ENCODE assay signal across 1 cellular context in the genomic region with DNA sequence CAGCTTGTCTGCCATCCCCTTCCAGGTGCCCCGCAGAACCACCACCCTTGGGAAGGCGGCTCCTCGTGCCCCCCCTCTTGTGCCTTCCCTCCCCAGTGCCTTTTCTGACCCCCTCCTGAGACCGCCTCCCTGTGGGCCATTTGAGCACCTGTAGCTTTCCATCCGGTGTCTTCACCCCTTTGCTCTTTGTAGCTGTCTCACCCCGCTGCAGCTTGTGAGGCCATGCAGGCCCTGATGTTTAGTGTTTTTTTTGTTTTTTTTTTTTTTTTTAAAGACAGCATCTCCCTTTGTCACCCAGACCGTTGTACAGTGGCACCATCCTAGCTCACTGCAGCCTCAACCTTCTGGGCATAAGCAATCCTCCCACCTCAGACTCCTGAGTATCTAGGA.
TF ChIP-seq lines count a peak whose summit lies in the region.

No MANE protein-coding gene starts in this region.

TF ChIP-seq in GM23338, 12 proteins besides CTCF, POLR2A, EP300 and RAD21 (continued from another document):
- TF ChIP-seq, protein P1, sequence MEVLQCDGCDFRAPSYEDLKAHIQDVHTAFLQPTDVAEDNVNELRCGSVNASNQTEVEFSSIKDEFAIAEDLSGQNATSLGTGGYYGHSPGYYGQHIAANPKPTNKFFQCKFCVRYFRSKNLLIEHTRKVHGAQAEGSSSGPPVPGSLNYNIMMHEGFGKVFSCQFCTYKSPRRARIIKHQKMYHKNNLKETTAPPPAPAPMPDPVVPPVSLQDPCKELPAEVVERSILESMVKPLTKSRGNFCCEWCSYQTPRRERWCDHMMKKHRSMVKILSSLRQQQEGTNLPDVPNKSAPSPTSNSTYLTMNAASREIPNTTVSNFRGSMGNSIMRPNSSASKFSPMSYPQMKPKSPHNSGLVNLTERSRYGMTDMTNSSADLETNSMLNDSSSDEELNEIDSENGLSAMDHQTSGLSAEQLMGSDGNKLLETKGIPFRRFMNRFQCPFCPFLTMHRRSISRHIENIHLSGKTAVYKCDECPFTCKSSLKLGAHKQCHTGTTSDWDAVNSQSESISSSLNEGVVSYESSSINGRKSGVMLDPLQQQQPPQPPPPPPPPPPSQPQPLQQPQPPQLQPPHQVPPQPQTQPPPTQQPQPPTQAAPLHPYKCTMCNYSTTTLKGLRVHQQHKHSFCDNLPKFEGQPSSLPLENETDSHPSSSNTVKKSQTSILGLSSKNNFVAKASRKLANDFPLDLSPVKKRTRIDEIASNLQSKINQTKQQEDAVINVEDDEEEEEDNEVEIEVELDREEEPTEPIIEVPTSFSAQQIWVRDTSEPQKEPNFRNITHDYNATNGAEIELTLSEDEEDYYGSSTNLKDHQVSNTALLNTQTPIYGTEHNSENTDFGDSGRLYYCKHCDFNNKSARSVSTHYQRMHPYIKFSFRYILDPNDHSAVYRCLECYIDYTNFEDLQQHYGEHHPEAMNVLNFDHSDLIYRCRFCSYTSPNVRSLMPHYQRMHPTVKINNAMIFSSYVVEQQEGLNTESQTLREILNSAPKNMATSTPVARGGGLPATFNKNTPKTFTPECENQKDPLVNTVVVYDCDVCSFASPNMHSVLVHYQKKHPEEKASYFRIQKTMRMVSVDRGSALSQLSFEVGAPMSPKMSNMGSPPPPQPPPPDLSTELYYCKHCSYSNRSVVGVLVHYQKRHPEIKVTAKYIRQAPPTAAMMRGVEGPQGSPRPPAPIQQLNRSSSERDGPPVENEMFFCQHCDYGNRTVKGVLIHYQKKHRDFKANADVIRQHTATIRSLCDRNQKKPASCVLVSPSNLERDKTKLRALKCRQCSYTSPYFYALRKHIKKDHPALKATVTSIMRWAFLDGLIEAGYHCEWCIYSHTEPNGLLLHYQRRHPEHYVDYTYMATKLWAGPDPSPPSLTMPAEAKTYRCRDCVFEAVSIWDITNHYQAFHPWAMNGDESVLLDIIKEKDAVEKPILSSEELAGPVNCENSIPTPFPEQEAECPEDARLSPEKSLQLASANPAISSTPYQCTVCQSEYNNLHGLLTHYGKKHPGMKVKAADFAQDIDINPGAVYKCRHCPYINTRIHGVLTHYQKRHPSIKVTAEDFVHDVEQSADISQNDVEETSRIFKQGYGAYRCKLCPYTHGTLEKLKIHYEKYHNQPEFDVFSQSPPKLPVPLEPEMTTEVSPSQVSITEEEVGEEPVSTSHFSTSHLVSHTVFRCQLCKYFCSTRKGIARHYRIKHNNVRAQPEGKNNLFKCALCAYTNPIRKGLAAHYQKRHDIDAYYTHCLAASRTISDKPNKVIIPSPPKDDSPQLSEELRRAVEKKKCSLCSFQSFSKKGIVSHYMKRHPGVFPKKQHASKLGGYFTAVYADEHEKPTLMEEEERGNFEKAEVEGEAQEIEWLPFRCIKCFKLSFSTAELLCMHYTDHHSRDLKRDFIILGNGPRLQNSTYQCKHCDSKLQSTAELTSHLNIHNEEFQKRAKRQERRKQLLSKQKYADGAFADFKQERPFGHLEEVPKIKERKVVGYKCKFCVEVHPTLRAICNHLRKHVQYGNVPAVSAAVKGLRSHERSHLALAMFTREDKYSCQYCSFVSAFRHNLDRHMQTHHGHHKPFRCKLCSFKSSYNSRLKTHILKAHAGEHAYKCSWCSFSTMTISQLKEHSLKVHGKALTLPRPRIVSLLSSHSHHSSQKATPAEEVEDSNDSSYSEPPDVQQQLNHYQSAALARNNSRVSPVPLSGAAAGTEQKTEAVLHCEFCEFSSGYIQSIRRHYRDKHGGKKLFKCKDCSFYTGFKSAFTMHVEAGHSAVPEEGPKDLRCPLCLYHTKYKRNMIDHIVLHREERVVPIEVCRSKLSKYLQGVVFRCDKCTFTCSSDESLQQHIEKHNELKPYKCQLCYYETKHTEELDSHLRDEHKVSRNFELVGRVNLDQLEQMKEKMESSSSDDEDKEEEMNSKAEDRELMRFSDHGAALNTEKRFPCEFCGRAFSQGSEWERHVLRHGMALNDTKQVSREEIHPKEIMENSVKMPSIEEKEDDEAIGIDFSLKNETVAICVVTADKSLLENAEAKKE (CRISPR knock-in tag; IDR thresholded peaks at IDR 0.05) = no peak
- TF ChIP-seq, protein P2, sequence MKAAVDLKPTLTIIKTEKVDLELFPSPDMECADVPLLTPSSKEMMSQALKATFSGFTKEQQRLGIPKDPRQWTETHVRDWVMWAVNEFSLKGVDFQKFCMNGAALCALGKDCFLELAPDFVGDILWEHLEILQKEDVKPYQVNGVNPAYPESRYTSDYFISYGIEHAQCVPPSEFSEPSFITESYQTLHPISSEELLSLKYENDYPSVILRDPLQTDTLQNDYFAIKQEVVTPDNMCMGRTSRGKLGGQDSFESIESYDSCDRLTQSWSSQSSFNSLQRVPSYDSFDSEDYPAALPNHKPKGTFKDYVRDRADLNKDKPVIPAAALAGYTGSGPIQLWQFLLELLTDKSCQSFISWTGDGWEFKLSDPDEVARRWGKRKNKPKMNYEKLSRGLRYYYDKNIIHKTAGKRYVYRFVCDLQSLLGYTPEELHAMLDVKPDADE (IDR thresholded peaks at IDR 0.05) = no peak
- no peak for TF ChIP-seq NANOG (IDR thresholded peaks at IDR 0.05; ENCODE audit: borderline replicate concordance)
- no peak for TF ChIP-seq JUNB (IDR thresholded peaks at IDR 0.05; ENCODE audit: unreplicated experiment)
TF ChIP-seq in GM23338: peak in this region for 0.
